20 cellular contexts compared by ENCODE assay signal in genomic region chr6:15371151-15371550, GRCh38.
"Had no signal": no experiment of that assay in that cellular context is flagged by ENCODE, and none has a peak within 500 bp of the region (broad histone marks: within the 10 kb centered on the region; RNA-seq: fewer than 3 reads in every experiment).

No MANE protein-coding gene starts in this region.

- H3K27me3 ChIP-seq: colonic mucosa, esophagus squamous epithelium, neural progenitor cell, ovary, right atrium auricular region, sigmoid colon, tibial artery, upper lobe of left lung, uterus had no signal

- H3K36me3 ChIP-seq: colonic mucosa, esophagus squamous epithelium, neural progenitor cell, ovary, right atrium auricular region, sigmoid colon, tibial artery, uterus had no signal

- H3K4me1 ChIP-seq: uterus had no signal

- H3K9ac ChIP-seq: neural progenitor cell had no signal

- H3K9me3 ChIP-seq: colonic mucosa, esophagus squamous epithelium, ovary, right atrium auricular region, sigmoid colon, tibial artery, upper lobe of left lung, uterus had no signal

- H3K4me2 ChIP-seq: neural progenitor cell had no signal

- H3K27ac ChIP-seq: colonic mucosa, neural progenitor cell, ovary, right atrium auricular region, sigmoid colon, skin epidermis, tibial artery, upper lobe of left lung, uterus had no signal

- DNase-seq: colonic mucosa; effector memory CD4-positive, alpha-beta T cell; esophagus squamous epithelium; foreskin fibroblast; immature natural killer cell; kidney; left cardiac atrium; natural killer cell; nucleus accumbens; ovary; sigmoid colon; stimulated activated CD4-positive, alpha-beta T cell treated with anti-CD3 and anti-CD28 coated beads, Interleukin-2, amount 100 ng/mL, for 24 hours; stimulated activated CD4-positive, alpha-beta T cell treated with anti-CD3 and anti-CD28 coated beads, Interleukin-4, amount 100 ng/mL, for 4 hours; stimulated activated naive CD4-positive, alpha-beta T cell; tibial artery; upper lobe of left lung; uterus had no signal

- ATAC-seq: left cardiac atrium, natural killer cell had no signal

- H3K4me3 ChIP-seq: colonic mucosa, esophagus squamous epithelium, neural progenitor cell, ovary, right atrium auricular region, sigmoid colon, skin epidermis, tibial artery, upper lobe of left lung, uterus had no signal
